In the genomic region with DNA sequence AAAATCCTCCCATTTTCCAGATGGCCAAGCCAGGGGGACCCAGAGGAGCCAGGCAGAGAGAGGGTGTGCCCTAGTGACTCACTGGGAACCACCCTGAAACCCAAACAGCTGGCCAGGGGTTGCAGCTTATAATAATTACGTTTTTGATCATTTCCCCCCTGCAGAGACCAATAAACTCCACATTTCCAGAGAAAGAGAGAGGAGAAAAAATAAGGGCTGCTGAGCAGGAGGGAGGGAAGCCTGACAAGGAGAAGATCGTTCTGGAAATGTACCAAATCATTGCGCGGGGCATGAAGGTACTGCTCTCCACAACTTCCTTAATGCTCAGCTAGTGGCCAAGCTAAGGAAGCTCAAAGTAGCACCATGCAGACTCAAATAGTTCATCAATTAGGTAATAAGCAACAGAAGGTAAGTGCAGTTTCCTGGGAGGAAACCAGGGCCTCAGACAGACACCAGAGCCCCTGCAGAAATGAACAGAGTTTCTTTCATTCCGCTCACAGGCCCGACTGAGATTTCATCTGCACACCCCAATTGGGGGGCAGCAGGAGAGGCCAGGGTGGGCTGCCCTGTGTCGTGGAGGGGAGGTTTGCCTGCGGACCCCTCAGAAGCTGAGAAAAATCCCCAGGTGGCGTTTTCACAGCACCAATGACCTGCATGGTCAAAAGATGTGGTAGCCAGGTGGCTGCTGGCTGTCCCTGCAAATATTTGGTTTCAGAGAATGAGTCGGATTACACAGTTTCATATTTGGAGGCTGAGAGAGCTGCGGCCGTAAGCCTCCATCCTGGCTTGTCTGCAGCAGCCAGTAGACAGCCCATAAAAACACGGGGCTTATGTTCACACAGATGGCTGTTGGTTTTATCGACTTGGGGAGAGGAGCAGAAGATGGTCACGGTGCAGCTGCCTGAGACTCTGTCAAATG, we compare ENCODE assay signal across 8 cellular contexts.
DNase-seq lines count a peak whose midpoint lies in the region; ATAC-seq lines count a peak whose summit lies in the region.

No MANE protein-coding gene starts in this region.

- intact Hi-C loops in activated T-helper 2 cell treated with anti-CD3 and anti-CD28 coated beads, Interferon-gamma antibody, Interleukin-2, Interleukin-4, amounts not matched to agents 10 μg/mL and 5 μg/mL and 100 μg/mL, durations not matched to agents 14 hours and 24 hours and 36 hours (cut with micrococcal nuclease), result loop anchor here (5.0 to 10.0 kb wide), 5 partner anchors 56 to 979 kb away; a partner anchor contains a TSS

- no peaks in the 10 kb centered on the region for H3K9me3 Mint-ChIP-seq in activated T-helper 2 cell treated with anti-CD3 and anti-CD28 coated beads, Interferon-gamma antibody, Interleukin-2, Interleukin-4, amounts not matched to agents 10 μg/mL and 5 μg/mL and 100 μg/mL, durations not matched to agents 14 hours and 24 hours and 36 hours

- no peaks in the 10 kb centered on the region for H3K36me3 Mint-ChIP-seq in activated T-helper 2 cell treated with anti-CD3 and anti-CD28 coated beads, Interferon-gamma antibody, Interleukin-2, Interleukin-4, amounts not matched to agents 10 μg/mL and 5 μg/mL and 100 μg/mL, durations not matched to agents 14 hours and 24 hours and 36 hours (ENCODE audit: low read depth)

- DNase-seq in SHP77 (lab: John Stamatoyannopoulos, UW) (peak; percentile 31 to 33), SHP77 treated with DMSO at 0.1 percent for 48 hours (lab: John Stamatoyannopoulos, UW) (no peak), myocyte (ENCODE audit: low read depth) (peak; percentile 62), NCI-H526 treated with DMSO at 0.1 percent for 48 hours (lab: John Stamatoyannopoulos, UW) (no peak)
- no peak for DNase-seq in activated T-helper 2 cell treated with anti-CD3 and anti-CD28 coated beads, Interferon-gamma antibody, Interleukin-2, Interleukin-4, amounts not matched to agents 10 μg/mL and 5 μg/mL and 100 μg/mL, durations not matched to agents 14 hours and 24 hours and 36 hours (ENCODE audit: low spot score)
- no peak for DNase-seq in activated CD8-positive, alpha-beta memory T cell treated with anti-CD3 and anti-CD28 coated beads for 24 hours
- no peak for DNase-seq in activated CD4-positive, alpha-beta T cell treated with anti-CD3 and anti-CD28 coated beads, Interleukin-2, amount 50 U/mL, for 4 hours

- peaks cover 23% of the 10 kb centered on the region for H3K4me1 Mint-ChIP-seq in activated T-helper 2 cell treated with anti-CD3 and anti-CD28 coated beads, Interferon-gamma antibody, Interleukin-2, Interleukin-4, amounts not matched to agents 10 μg/mL and 5 μg/mL and 100 μg/mL, durations not matched to agents 14 hours and 24 hours and 36 hours (ENCODE audit: low read depth)

- H3K4me3 Mint-ChIP-seq in activated T-helper 2 cell treated with anti-CD3 and anti-CD28 coated beads, Interferon-gamma antibody, Interleukin-2, Interleukin-4, amounts not matched to agents 10 μg/mL and 5 μg/mL and 100 μg/mL, durations not matched to agents 14 hours and 24 hours and 36 hours (ENCODE audit: low read depth), result no peak overlapping the region

- ATAC-seq in HG03159 (IDR thresholded peaks at IDR 0.05; ENCODE audit: unreplicated experiment), result peak; percentile 63

- H3K27me3 Mint-ChIP-seq in activated T-helper 2 cell treated with anti-CD3 and anti-CD28 coated beads, Interferon-gamma antibody, Interleukin-2, Interleukin-4, amounts not matched to agents 10 μg/mL and 5 μg/mL and 100 μg/mL, durations not matched to agents 14 hours and 24 hours and 36 hours (ENCODE audit: low read depth), result peaks cover 11% of the 10 kb centered on the region

- peak overlapping the region; percentile 26 for H3K27ac Mint-ChIP-seq in activated T-helper 2 cell treated with anti-CD3 and anti-CD28 coated beads, Interferon-gamma antibody, Interleukin-2, Interleukin-4, amounts not matched to agents 10 μg/mL and 5 μg/mL and 100 μg/mL, durations not matched to agents 14 hours and 24 hours and 36 hours

Comparison
In these comparisons a context has a peak if more than half of its experiments do, and no peak if none do; other contexts are left out.
1. DNase-seq: peak in SHP77 (2 of 2) and myocyte (single experiment); none in SHP77 treated with DMSO at 0.1 percent for 48 hours (single experiment), activated T-helper 2 cell treated with anti-CD3 and anti-CD28 coated beads, Interferon-gamma antibody, Interleukin-2, Interleukin-4, amounts not matched to agents 10 μg/mL and 5 μg/mL and 100 μg/mL, durations not matched to agents 14 hours and 24 hours and 36 hours (single experiment), activated CD8-positive, alpha-beta memory T cell treated with anti-CD3 and anti-CD28 coated beads for 24 hours (single experiment), NCI-H526 treated with DMSO at 0.1 percent for 48 hours (single experiment) and activated CD4-positive, alpha-beta T cell treated with anti-CD3 and anti-CD28 coated beads, Interleukin-2, amount 50 U/mL, for 4 hours (0 of 2).